ENCODE assay signal across 8 cellular contexts in the genomic region with DNA sequence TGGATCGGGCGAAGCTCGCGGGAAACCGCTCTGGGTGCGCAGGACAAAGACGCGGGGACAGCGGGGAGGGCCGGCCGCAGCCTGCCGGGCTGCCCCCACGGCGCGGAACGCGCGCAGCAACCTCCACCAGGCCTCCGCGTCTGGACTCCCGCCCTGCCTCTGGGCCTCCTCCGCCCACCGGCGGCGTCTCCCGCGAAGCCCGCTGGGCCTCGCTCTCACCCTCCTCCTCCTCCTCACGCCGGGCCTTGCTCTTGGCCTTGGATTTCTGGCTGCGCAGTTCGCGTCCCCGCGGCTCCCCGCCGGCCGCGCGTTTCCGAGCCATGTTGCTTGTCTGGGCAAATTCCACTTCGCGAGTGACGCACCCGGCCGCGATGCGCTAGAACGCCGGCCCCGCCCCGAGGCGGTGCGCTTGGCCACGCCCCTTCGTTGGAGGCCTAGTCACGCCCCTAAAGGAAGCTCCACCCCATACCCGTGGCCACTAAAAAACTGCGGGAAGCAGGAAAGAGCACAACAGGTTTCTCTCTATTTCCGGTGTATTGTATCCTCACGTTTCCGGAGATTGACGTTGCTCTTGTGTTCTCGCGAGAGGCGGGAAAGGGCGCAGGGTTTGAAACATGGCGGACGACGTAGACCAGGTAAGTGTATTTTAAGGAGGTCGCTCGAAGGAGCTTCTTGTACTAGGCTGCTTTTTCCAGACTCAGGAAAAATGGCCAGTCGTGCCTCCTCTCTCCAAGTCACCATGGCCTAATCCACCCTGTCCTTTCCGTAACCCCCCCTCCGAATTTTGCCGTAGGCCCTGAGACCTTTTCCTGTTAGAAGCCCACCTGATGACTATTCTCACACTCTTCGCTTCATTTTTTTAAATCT. TPM values are rescaled to one million over a fixed set of nuclear protein-coding genes. Genes with fewer than 3 reads are reported as not detected.
DNase-seq lines count a peak whose midpoint lies in the region; ATAC-seq, FAIRE-seq and TF ChIP-seq lines count a peak whose summit lies in the region.

Gene LSM3 (plus strand): TSS at position 571 of the 867 bp plus-strand sequence. CDS start 44 bp downstream, at position 615.
Gene XPC (minus strand): TSS at position 355 of the 867 bp plus-strand sequence. CDS start 33 bp downstream, at position 322.

- TF ChIP-seq CTCF in AG10803 (conservative IDR thresholded peaks at IDR 0.05; ENCODE audit: low read length), result no peak

- FAIRE-seq in islet of Langerhans (lab: Jason Lieb, UNC), result peak; percentile 94

- ATAC-seq in GM19043 (IDR thresholded peaks at IDR 0.05; ENCODE audit: low read depth, unreplicated experiment) (peak; percentile 87), HG03378 (IDR thresholded peaks at IDR 0.05; ENCODE audit: unreplicated experiment) (peak; percentile 95)

- DNase-seq in AG10803 (ENCODE audit: low read depth), result peak; percentile 99
- DNase-seq in NCI-H460 (ENCODE audit: extremely low read depth, low read depth), result peak; percentile 98
- DNase-seq in activated CD4-positive, CD25-positive, alpha-beta regulatory T cell treated with anti-CD3 and anti-CD28 coated beads, Interleukin-2, amount 50 U/mL, for 72 hours, result peak; percentile 98
- DNase-seq in cerebellar nuclear complex (lab: John Stamatoyannopoulos, UW), result peak; percentile 95 to 99
- peak; percentile 95 for DNase-seq in stimulated activated CD4-positive, alpha-beta T cell treated with anti-CD3 and anti-CD28 coated beads, Interleukin-12 subunit alpha, Interleukin-12 subunit beta, amount 100 ng/mL, for 4 hours

- H3K4me3 ChIP-seq in AG10803 (ENCODE audit: low read length), result peak within 1 kb of the TSS; percentile 86

RNA-seq across cellular contexts. Expression of gene LSM3, which starts in this region (rescaled TPM):
- 12.9 and 15.4 TPM in 2 replicates for total RNA-seq in NCI-H460 (2014; rRNA removed; shearing (Covaris generic))
- polyA plus RNA-seq in NCI-H460 (2014; cell fraction: nucleus; rRNA removed), result 8.1 and 16.8 TPM in 2 replicates

RNA-seq across cellular contexts. Expression of gene XPC, which starts in this region (rescaled TPM):
- 33.8 and 38.9 TPM in 2 replicates for total RNA-seq in NCI-H460 (2014; rRNA removed; shearing (Covaris generic))
- polyA plus RNA-seq in NCI-H460 (2014; cell fraction: nucleus; rRNA removed), result 26.2 and 31.5 TPM in 2 replicates

Comparison
In these comparisons a context has a peak if more than half of its experiments do, and no peak if none do; other contexts are left out.
1. Peak in every context shown above with its lines: DNase-seq, ATAC-seq and H3K4me3 ChIP-seq.